8 cellular contexts compared by ENCODE assay signal in the genomic region with DNA sequence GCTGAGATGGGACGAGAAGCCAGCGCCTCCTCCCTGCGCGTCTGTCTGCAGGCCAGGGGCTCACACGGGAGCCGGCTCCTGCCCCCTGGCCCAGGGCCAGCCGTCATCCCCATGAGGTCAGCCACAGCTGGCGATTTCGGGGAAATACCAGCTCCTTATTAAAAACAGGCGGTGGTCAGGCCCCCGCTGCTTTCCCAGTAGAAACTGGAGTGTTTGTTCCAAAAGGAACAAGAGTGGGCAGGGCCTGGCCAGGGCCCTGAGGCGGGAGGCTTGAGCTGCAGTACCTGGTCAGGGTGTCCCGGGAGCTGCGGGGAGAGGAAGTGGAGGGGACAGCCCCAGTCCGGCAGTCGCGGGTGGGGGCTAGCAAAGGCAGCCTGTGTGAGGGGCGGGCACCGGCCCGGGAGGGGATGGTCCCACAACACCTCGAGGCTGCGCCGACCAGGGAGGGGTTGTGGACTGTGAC. TPM values are rescaled to one million over a fixed set of nuclear protein-coding genes. Genes with fewer than 3 reads are reported as not detected.
DNase-seq lines count a peak whose midpoint lies in the region; ATAC-seq and TF ChIP-seq lines count a peak whose summit lies in the region.

No MANE protein-coding gene starts in this region.

- no peaks in the 10 kb centered on the region for H3K36me3 ChIP-seq in ES-I3 (ENCODE audit: insufficient read depth, low read length)
- no peaks in the 10 kb centered on the region for H3K36me3 ChIP-seq in H7 (replicated peaks; ENCODE audit: control insufficient read depth, insufficient read depth, low read length)
- H3K36me3 ChIP-seq in endocrine pancreas (ENCODE audit: control insufficient read depth, insufficient read depth, low read length) = no peaks in the 10 kb centered on the region
- no peaks in the 10 kb centered on the region for H3K36me3 ChIP-seq in mesodermal cell (ENCODE audit: control insufficient read depth, insufficient read depth, low read length)
- H3K36me3 ChIP-seq in upper lobe of left lung = no peaks in the 10 kb centered on the region

- TF ChIP-seq POLR2A in upper lobe of left lung (IDR thresholded peaks at IDR 0.05) = no peak

- peak overlapping the region; percentile 83 for H3K9ac ChIP-seq in ES-I3 (ENCODE audit: low read depth, low read length)
- H3K9ac ChIP-seq in endocrine pancreas (ENCODE audit: control insufficient read depth, insufficient read depth, low read length) = peak overlapping the region; percentile 5

- peak in 2 of 4 donors; percentile 18 to 76 for TF ChIP-seq EP300 in upper lobe of left lung (IDR thresholded peaks at IDR 0.05)

- H3K9me3 ChIP-seq in ES-I3 (ENCODE audit: control insufficient read depth, insufficient read depth, low read length) = 0 out of 2 replicates have a peak, but pooled peaks cover 6% of the 10 kb centered on the region
- no peaks in the 10 kb centered on the region for H3K9me3 ChIP-seq in endocrine pancreas (ENCODE audit: control insufficient read depth, low read length)
- H3K9me3 ChIP-seq in mesodermal cell (ENCODE audit: control insufficient read depth, low read length) = peaks cover 10% of the 10 kb centered on the region
- H3K9me3 ChIP-seq in upper lobe of left lung = peaks cover 5 to 17% (median 12%) of the 10 kb centered on the region in 4 donors

- H3K4me1 ChIP-seq in ES-I3 (ENCODE audit: insufficient read depth, low read length) (peaks cover 7% of the 10 kb centered on the region; the same call in 1 of the 2 replicates), endocrine pancreas (ENCODE audit: control insufficient read depth, insufficient read depth, low read length) (no peaks in the 10 kb centered on the region), mesodermal cell (ENCODE audit: control insufficient read depth, insufficient read depth, low read length, poor library complexity, severe bottlenecking) (peaks cover 15% of the 10 kb centered on the region), upper lobe of left lung (peaks cover 16 to 29% (median 22%) of the 10 kb centered on the region in 4 donors)

- peak overlapping the region; percentile 52 for H3K4me3 ChIP-seq in H7 (ENCODE audit: insufficient read depth, low read depth, low read length)
- no peak overlapping the region for H3K4me3 ChIP-seq in endocrine pancreas (ENCODE audit: control insufficient read depth, insufficient read depth, low read length)
- peak overlapping the region; percentile 19 for H3K4me3 ChIP-seq in mesodermal cell (ENCODE audit: extremely low read depth, insufficient read depth, low read length, poor library complexity, severe bottlenecking)
- peak overlapping the region; percentile 30 to 63 (median 52) for H3K4me3 ChIP-seq in upper lobe of left lung

- no peak for TF ChIP-seq CTCF in upper lobe of left lung (IDR thresholded peaks at IDR 0.05)

- peaks cover 9% of the 10 kb centered on the region for H3K27me3 ChIP-seq in H7 (ENCODE audit: control insufficient read depth, insufficient read depth, low read length)
- no peaks in the 10 kb centered on the region for H3K27me3 ChIP-seq in endocrine pancreas (ENCODE audit: control insufficient read depth, insufficient read depth, low read length)
- no peaks in the 10 kb centered on the region for H3K27me3 ChIP-seq in upper lobe of left lung

- H3K27ac ChIP-seq in mesodermal cell (ENCODE audit: low read depth, low read length, severe bottlenecking) = peak overlapping the region; percentile 90
- peak overlapping the region; percentile 78 to 89 (median 82) for H3K27ac ChIP-seq in upper lobe of left lung

- WGBS in mesodermal cell (ENCODE audit: insufficient coverage in 2 of 2), 2 experiments = 48 to 56% methylated on average over 15 to 18 of the region's 23 CpGs
- 4 to 5% methylated on average over 9 to 20 of the region's 23 CpGs for WGBS in upper lobe of left lung, 2 donors

- ATAC-seq in upper lobe of left lung (ENCODE audit: low FRiP score in 2 of 2) (peak; percentile 82 to 88), HG03196 (IDR thresholded peaks at IDR 0.05; ENCODE audit: unreplicated experiment) (no peak)

- DNase-seq in H7 (peak; percentile 87), OCI-M1 (lab: John Stamatoyannopoulos, UW) (peak; percentile 63), upper lobe of left lung (peak; percentile 89 to 92)
- no peak for DNase-seq in stimulated activated naive CD4-positive, alpha-beta T cell treated with Interleukin-2 at 50 U/mL for 16 hours (lab: John Stamatoyannopoulos, UW)

RNA-seq across cellular contexts. Expression of gene MYL3, which starts 17.8 kb away (rescaled TPM):
- 3.0 and 4.1 TPM in 2 replicates for total RNA-seq in H7 (2014; rRNA removed; shearing (Covaris generic))
- polyA plus RNA-seq in mesodermal cell (2013, experiment 1 of 2) = 4.7 TPM
- 4.4 TPM for polyA plus RNA-seq in mesodermal cell (2013, experiment 2 of 2)
- total RNA-seq in upper lobe of left lung = 1 to 10 TPM; 1.2 to 6.3 (median 2.6) TPM

RNA-seq across cellular contexts. Expression of gene PTH1R, which starts 32.1 kb away (rescaled TPM):
- 32.3 and 35.2 TPM in 2 replicates for total RNA-seq in H7 (2014; rRNA removed; shearing (Covaris generic))
- 35.5 TPM for polyA plus RNA-seq in mesodermal cell (2013, experiment 1 of 2)
- 25.6 TPM for polyA plus RNA-seq in mesodermal cell (2013, experiment 2 of 2)
- total RNA-seq in upper lobe of left lung = 10 to 100 TPM in 4 of 6 donors, 1 to 10 TPM in 2; 2.6 to 48.2 (median 16.2) TPM
